ENCODE assay signal across 1 cellular context in the genomic region with DNA sequence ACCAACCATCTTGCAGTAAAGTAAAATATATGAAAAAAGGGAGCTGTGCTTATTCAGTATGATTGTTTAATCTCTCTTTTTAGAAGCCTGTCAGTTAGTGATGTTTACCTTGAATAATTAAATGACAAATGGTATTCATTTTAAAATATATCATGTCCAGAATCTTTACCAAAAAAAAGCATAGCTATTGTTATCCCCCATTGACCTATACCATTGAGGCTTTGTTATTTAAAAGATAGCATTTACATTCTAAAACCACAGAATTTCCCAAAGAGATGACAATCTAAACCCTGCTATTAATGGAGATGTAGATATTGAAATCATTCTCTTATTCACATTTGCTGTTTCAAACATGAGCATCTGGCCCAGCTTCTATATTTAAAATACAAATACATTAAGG.
TF ChIP-seq lines count a peak whose summit lies in the region.

No MANE protein-coding gene starts in this region.

TF ChIP-seq in WTC11, 78 proteins besides CTCF, POLR2A, EP300 and RAD21 (continued from another document):
- TF ChIP-seq, protein P1, sequence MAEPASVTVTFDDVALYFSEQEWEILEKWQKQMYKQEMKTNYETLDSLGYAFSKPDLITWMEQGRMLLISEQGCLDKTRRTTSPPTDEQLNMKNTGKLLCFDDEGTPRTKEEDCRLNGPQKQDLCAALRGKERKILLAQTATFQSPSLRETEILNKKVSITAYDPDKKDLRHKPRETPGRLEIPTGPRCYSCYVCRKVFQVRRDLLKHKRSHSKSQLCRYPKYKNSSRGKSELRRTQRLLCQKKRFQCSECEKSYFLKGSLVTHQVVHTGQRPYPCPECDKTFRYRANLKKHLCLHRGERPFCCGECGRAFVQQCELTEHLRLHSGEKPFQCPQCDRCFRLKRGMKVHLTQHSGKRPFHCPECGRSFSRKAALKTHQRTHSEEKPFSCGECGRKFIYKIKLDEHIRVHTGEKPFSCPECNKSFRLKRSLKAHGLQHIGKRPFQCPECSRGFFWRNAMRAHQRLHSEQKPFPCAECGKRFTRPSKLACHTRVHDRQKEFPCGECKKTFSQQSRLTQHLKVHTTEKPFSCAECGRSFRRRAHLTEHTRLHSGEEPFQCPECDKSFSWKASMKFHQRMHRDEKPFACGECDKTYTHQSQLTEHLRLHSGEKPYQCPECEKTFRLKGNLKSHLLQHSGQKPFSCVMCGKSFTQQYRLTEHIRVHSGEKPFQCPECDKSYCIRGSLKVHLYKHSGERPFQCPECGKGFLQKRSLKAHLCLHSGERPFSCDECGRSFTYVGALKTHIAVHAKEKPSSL (CRISPR knock-in tag; conservative IDR thresholded peaks at IDR 0.05), result no peak
- no peak for TF ChIP-seq SMAD4 (CRISPR knock-in tag; IDR thresholded peaks at IDR 0.05)
- TF ChIP-seq, protein P2, sequence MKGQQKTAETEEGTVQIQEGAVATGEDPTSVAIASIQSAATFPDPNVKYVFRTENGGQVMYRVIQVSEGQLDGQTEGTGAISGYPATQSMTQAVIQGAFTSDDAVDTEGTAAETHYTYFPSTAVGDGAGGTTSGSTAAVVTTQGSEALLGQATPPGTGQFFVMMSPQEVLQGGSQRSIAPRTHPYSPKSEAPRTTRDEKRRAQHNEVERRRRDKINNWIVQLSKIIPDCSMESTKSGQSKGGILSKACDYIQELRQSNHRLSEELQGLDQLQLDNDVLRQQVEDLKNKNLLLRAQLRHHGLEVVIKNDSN (CRISPR knock-in tag; IDR thresholded peaks at IDR 0.05), result no peak
- TF ChIP-seq, protein P3, sequence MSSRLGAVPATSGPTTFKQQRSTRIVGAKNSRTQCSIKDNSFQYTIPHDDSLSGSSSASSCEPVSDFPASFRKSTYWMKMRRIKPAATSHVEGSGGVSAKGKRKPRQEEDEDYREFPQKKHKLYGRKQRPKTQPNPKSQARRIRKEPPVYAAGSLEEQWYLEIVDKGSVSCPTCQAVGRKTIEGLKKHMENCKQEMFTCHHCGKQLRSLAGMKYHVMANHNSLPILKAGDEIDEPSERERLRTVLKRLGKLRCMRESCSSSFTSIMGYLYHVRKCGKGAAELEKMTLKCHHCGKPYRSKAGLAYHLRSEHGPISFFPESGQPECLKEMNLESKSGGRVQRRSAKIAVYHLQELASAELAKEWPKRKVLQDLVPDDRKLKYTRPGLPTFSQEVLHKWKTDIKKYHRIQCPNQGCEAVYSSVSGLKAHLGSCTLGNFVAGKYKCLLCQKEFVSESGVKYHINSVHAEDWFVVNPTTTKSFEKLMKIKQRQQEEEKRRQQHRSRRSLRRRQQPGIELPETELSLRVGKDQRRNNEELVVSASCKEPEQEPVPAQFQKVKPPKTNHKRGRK (CRISPR knock-in tag; IDR thresholded peaks at IDR 0.05; ENCODE audit: borderline replicate concordance), result no peak
- no peak for TF ChIP-seq ESRRA (CRISPR knock-in tag; IDR thresholded peaks at IDR 0.05; ENCODE audit: borderline replicate concordance)
- TF ChIP-seq, protein P4, sequence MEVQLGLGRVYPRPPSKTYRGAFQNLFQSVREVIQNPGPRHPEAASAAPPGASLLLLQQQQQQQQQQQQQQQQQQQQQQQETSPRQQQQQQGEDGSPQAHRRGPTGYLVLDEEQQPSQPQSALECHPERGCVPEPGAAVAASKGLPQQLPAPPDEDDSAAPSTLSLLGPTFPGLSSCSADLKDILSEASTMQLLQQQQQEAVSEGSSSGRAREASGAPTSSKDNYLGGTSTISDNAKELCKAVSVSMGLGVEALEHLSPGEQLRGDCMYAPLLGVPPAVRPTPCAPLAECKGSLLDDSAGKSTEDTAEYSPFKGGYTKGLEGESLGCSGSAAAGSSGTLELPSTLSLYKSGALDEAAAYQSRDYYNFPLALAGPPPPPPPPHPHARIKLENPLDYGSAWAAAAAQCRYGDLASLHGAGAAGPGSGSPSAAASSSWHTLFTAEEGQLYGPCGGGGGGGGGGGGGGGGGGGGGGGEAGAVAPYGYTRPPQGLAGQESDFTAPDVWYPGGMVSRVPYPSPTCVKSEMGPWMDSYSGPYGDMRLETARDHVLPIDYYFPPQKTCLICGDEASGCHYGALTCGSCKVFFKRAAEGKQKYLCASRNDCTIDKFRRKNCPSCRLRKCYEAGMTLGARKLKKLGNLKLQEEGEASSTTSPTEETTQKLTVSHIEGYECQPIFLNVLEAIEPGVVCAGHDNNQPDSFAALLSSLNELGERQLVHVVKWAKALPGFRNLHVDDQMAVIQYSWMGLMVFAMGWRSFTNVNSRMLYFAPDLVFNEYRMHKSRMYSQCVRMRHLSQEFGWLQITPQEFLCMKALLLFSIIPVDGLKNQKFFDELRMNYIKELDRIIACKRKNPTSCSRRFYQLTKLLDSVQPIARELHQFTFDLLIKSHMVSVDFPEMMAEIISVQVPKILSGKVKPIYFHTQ (CRISPR knock-in tag; IDR thresholded peaks at IDR 0.05), result no peak
- no peak for TF ChIP-seq ZNF219 (CRISPR knock-in tag; IDR thresholded peaks at IDR 0.05; ENCODE audit: borderline replicate concordance)
